22 cellular contexts compared by ENCODE assay signal in the genomic region with DNA sequence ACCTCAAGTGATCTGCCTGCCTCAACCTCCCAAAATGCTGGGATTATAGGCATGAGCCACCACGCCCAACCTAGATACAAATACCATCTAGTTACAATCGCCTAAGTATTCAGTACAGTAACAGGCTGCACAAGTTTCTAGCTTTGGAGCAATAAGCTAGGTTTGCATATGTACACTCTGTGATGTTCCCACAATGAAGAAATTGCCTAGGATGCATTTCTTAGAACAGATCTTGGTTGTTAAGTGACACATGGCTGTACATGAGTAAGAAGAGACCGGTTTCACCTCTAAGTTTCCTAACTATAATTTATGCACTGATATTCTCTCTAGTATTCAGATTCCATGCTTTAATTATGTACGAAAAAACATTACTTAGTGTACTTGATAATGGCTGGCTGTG. TPM values are rescaled to one million over a fixed set of nuclear protein-coding genes. Genes with fewer than 3 reads are reported as not detected.
DNase-seq lines count a peak whose midpoint lies in the region; ATAC-seq, FAIRE-seq and TF ChIP-seq lines count a peak whose summit lies in the region.
"Had no signal": no experiment of that assay in that cellular context is flagged by ENCODE, and none has a peak within 500 bp of the region (broad histone marks: within the 10 kb centered on the region; RNA-seq: fewer than 3 reads in every experiment).

No MANE protein-coding gene starts in this region.

- H2AFZ ChIP-seq in GM23248 (no peak overlapping the region; the same call in 1 of the 2 replicates), trophoblast cell (ENCODE audit: insufficient read depth, low read length, poor library complexity) (no peak overlapping the region)
- H2AFZ ChIP-seq: GM23338 had no signal

- intact Hi-C loops in body of pancreas (cut with DNase I) (no loop called here), posterior cingulate gyrus (cut with DNase I) (no loop called here)

- H3K9me3 ChIP-seq in GM23248 (ENCODE audit: low read depth) (no peaks in the 10 kb centered on the region), adipocyte (ENCODE audit: control insufficient read depth, low read length) (no peaks in the 10 kb centered on the region), trophoblast cell (ENCODE audit: insufficient read depth, low read depth, low read length) (no peaks in the 10 kb centered on the region), body of pancreas (no peaks in the 10 kb centered on the region)
- H3K9me3 ChIP-seq: right atrium auricular region, stomach had no signal

- H4K20me1 ChIP-seq in GM23248 (ENCODE audit: insufficient read depth): no peaks in the 10 kb centered on the region

- H3K4ac ChIP-seq in trophoblast cell (ENCODE audit: low read depth, low read length): no peak overlapping the region

- WGBS in GM23248 (ENCODE audit: low coverage in 1 of 2, low lambda C conversion rate in 2 of 2, missing lambda C conversion rate in 2 of 2), 2 experiments: 96 to 99% methylated on average over 4 of the region's 4 CpGs
- no CpG with 5 or more reads among the region's 4 CpGs for WGBS in trophoblast cell (ENCODE audit: extremely low coverage, insufficient coverage, insufficient read length)
- 87 to 88% methylated on average over 4 of the region's 4 CpGs for whole genome bisulfite sequencing in body of pancreas, 2 donors

- no peaks in the 10 kb centered on the region for H3K27me3 ChIP-seq in GM23248 (replicated peaks; ENCODE audit: insufficient read depth)
- no peaks in the 10 kb centered on the region for H3K27me3 ChIP-seq in adipocyte (replicated peaks; ENCODE audit: control insufficient read depth, insufficient read depth, low read length)
- H3K27me3 ChIP-seq in trophoblast cell (ENCODE audit: insufficient read depth, low read length): no peaks in the 10 kb centered on the region
- H3K27me3 ChIP-seq in body of pancreas: no peaks in the 10 kb centered on the region
- H3K27me3 ChIP-seq: right atrium auricular region, stomach had no signal

- H3K4me3 ChIP-seq in GM23248 (no peak overlapping the region), adipocyte (ENCODE audit: low read length) (no peak overlapping the region), trophoblast cell (ENCODE audit: low read depth, low read length) (no peak overlapping the region), body of pancreas (no peak overlapping the region)
- H3K4me3 ChIP-seq: GM23338, lung, right atrium auricular region, stomach had no signal

- H3K4me2 ChIP-seq in GM23248 (ENCODE audit: unreplicated experiment): no peak overlapping the region
- no peak overlapping the region for H3K4me2 ChIP-seq in trophoblast cell (ENCODE audit: low read length)
- H3K4me2 ChIP-seq: GM23338 had no signal

- H2BK12ac ChIP-seq in trophoblast cell (ENCODE audit: low read length): no peak overlapping the region

- no peak overlapping the region for H3K14ac ChIP-seq in trophoblast cell (ENCODE audit: low read length)

- no peak overlapping the region for H2BK5ac ChIP-seq in trophoblast cell (ENCODE audit: low read depth, low read length, poor library complexity)

- no peak overlapping the region for H3K23ac ChIP-seq in trophoblast cell (ENCODE audit: low read length)

- peaks cover 33% of the 10 kb centered on the region for H3K4me1 ChIP-seq in GM23248 (ENCODE audit: insufficient read depth)
- H3K4me1 ChIP-seq in adipocyte (ENCODE audit: control insufficient read depth, insufficient read depth, low read length): peaks cover 36% of the 10 kb centered on the region
- H3K4me1 ChIP-seq in trophoblast cell (ENCODE audit: control insufficient read depth in 1 of 2, insufficient read depth in 2 of 2, low read length in 2 of 2): no peaks in the 10 kb centered on the region
- H3K4me1 ChIP-seq in body of pancreas: peaks cover 9% of the 10 kb centered on the region

- H3K79me1 ChIP-seq in trophoblast cell (ENCODE audit: low read length): peaks cover 4% of the 10 kb centered on the region

- H2AK5ac ChIP-seq in trophoblast cell (ENCODE audit: low read length): no peak overlapping the region

- H3K9ac ChIP-seq in GM23248 (no peak overlapping the region), adipocyte (ENCODE audit: low read length) (peak overlapping the region; percentile 77), trophoblast cell (ENCODE audit: low read length) (no peak overlapping the region)

- H3K27ac ChIP-seq in GM23248 (peak overlapping the region; percentile 61), epithelial cell of prostate (peak overlapping the region; percentile 94), trophoblast cell (ENCODE audit: low read depth, low read length) (no peak overlapping the region), body of pancreas (no peak overlapping the region)
- H3K27ac ChIP-seq: HL-60, right atrium auricular region, stomach had no signal

- DNase-seq in GM23248: no peak
- DNase-seq in adipocyte (ENCODE audit: low read depth): no peak
- DNase-seq in epithelial cell of prostate (ENCODE audit: low read depth, low spot score): no peak
- DNase-seq in trophoblast cell: peak; percentile 54 to 84
- DNase-seq in frontal cortex (ENCODE audit: low spot score in 2 of 2): no peak
- DNase-seq in body of pancreas: no peak
- DNase-seq in posterior cingulate gyrus: no peak
- DNase-seq: activated CD4-positive, alpha-beta memory T cell treated with anti-CD3 and anti-CD28 coated beads for 36 hours; activated effector memory CD4-positive, alpha-beta T cell treated with anti-CD3 and anti-CD28 coated beads, Interleukin-2, amount 50 U/mL, for 16 hours; activated naive CD8-positive, alpha-beta T cell treated with anti-CD3 and anti-CD28 coated beads, Interleukin-2, amount 50 U/mL, for 24 hours; CD4-positive, alpha-beta T cell; NCI-H1436 treated with DMSO at 0.1 percent for 48 hours; NCI-H524; NK-92 treated with Interleukin-12 subunit alpha and Interleukin-12 subunit beta, amount 100 ng/mL, for 24 hours; nucleus accumbens; stomach had no signal

- no peak for FAIRE-seq in frontal cortex (lab: Jason Lieb, UNC)
- FAIRE-seq: GM18507, islet of Langerhans had no signal

- ATAC-seq in body of pancreas: no peak
- ATAC-seq: activated naive CD8-positive, alpha-beta T cell treated with anti-CD3 and anti-CD28 coated beads, Interleukin-2, amount 50 U/mL, for 24 hours; GM23338 had no signal

- H2BK120ac ChIP-seq in trophoblast cell (ENCODE audit: insufficient read depth, low read length, poor library complexity): no peak overlapping the region

- H4K12ac ChIP-seq in trophoblast cell (ENCODE audit: low read depth, low read length): no peak overlapping the region

- no peak for TF ChIP-seq CTCF in body of pancreas (IDR thresholded peaks at IDR 0.05)

- TF ChIP-seq POLR2A in body of pancreas (IDR thresholded peaks at IDR 0.05): no peak

- no peak overlapping the region for H4K8ac ChIP-seq in trophoblast cell (ENCODE audit: low read depth, low read length)

- H3F3A ChIP-seq in GM23248 (ENCODE audit: insufficient read depth): peaks cover 33% of the 10 kb centered on the region

- in situ Hi-C loops in GM23248 (cut with MboI): no loop called here

- H3K36me3 ChIP-seq in GM23248 (ENCODE audit: low read depth) (no peaks in the 10 kb centered on the region), adipocyte (ENCODE audit: control insufficient read depth, insufficient read depth, low read length, severe bottlenecking) (no peaks in the 10 kb centered on the region), trophoblast cell (ENCODE audit: control insufficient read depth in 1 of 2, insufficient read depth in 2 of 2, low read length in 2 of 2) (no peaks in the 10 kb centered on the region), body of pancreas (replicated peaks in 1 of 2; ENCODE audit: insufficient read depth in 1 of 2, low read depth in 2 of 2) (no peaks in the 10 kb centered on the region)
- H3K36me3 ChIP-seq: right atrium auricular region, stomach had no signal

- H3K18ac ChIP-seq in trophoblast cell (ENCODE audit: low read length): no peak overlapping the region

- no peak overlapping the region for H4K91ac ChIP-seq in trophoblast cell (ENCODE audit: low read depth, low read length)

- H3K79me2 ChIP-seq in GM23248 (ENCODE audit: insufficient read depth) (peaks cover 34% of the 10 kb centered on the region), trophoblast cell (ENCODE audit: control insufficient read depth, insufficient read depth, low read length, poor library complexity) (peaks cover 4% of the 10 kb centered on the region)

- no peaks in the 10 kb centered on the region for H3K9me2 ChIP-seq in GM23248 (ENCODE audit: insufficient read depth)

RNA-seq across cellular contexts. Expression of a gene that starts 5.4 kb away (rescaled TPM):
- 401 and 473 TPM in 2 replicates for total RNA-seq in GM23248 (2014; rRNA removed; shearing (Covaris generic))
- polyA plus RNA-seq in GM23248 (2016; fragmentation: Nextera tagmentation; extraction: Ambion mirVana): 301 and 312 TPM in 2 replicates
- 999 and 1,017 TPM in 2 replicates for polyA plus RNA-seq in trophoblast cell (2013)
- total RNA-seq in frontal cortex (55.0 TPM), body of pancreas (10 to 100 TPM; 32.6 to 39.2 TPM)

RNA-seq across cellular contexts. Expression of a gene that starts 35.5 kb away (rescaled TPM):
- total RNA-seq in GM23248 (2014; rRNA removed; shearing (Covaris generic)): not detected in 2 replicates
- not detected in 2 replicates for polyA plus RNA-seq in GM23248 (2016; fragmentation: Nextera tagmentation; extraction: Ambion mirVana)
- polyA plus RNA-seq in trophoblast cell (2013): 0.03 and 0.08 TPM in 2 replicates
- total RNA-seq in frontal cortex: 0.82 TPM
- total RNA-seq in body of pancreas: 1 to 10 TPM in 1 of 2 donors, not detected in 1; 9.6 TPM
- total RNA-seq: activated CD4-positive, alpha-beta memory T cell treated with anti-CD3 and anti-CD28 coated beads for 36 hours had no signal

Comparison
In these comparisons a context has a peak if more than half of its experiments do, and no peak if none do; other contexts are left out.
1. DNase-seq: peak in trophoblast cell (2 of 2); none in GM23248 (single experiment), adipocyte (single experiment), epithelial cell of prostate (single experiment), frontal cortex (0 of 2), body of pancreas (0 of 4) and posterior cingulate gyrus (0 of 10).
2. H3K27ac ChIP-seq: peak in GM23248 (single experiment) and epithelial cell of prostate (single experiment); none in trophoblast cell (single experiment) and body of pancreas (0 of 4).